ENCODE assay signal across 1 cellular context in the genomic region with DNA sequence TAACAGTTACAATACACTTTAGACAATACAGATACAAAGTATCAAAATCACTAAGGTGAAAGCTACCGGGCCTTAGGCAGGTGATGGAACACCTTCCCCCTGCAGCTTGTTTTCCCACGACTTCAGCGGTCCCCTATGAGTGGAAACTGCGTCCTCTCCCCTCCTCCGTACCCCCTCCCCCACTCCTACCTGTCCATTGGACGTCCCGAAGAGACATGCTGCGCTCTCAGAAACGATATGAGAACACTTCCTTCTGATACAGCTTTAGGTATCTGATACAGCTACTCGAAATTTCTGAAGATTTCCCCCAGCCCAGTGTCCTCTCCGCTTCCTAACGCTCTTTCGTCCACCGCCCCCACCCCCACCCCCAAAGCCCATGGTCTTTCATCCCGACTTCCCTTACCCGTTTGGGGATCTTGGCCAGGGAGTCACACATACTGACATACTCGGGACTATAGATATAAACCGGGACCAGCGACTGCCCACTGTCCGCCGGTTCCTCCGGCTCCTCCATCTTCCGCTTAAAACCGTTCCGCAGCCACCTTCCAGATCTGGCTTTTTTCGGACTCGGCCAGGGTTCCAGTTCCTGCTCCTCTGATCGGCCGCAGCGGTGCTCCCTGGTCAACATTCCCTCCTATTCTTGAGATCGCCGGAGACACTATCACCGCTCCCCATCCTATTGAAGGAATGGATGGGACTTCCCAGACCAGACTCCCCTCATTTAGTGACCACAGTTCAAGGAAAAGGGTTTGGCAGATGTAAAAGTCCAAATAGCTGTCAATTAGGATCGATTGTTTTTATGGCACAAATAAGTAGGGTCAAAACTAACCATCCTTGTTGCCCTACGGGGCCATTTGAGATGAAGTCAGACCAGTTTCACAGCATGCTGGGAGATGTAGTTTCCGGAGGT.
TF ChIP-seq lines count a peak whose summit lies in the region.

A gene (minus strand): TSS at position 596 of the 910 bp plus-strand sequence. CDS start 82 bp downstream, at position 514.

TF ChIP-seq in HepG2, 621 proteins besides CTCF, POLR2A, EP300 and RAD21 (continued from another document):
- TF ChIP-seq, protein P1, sequence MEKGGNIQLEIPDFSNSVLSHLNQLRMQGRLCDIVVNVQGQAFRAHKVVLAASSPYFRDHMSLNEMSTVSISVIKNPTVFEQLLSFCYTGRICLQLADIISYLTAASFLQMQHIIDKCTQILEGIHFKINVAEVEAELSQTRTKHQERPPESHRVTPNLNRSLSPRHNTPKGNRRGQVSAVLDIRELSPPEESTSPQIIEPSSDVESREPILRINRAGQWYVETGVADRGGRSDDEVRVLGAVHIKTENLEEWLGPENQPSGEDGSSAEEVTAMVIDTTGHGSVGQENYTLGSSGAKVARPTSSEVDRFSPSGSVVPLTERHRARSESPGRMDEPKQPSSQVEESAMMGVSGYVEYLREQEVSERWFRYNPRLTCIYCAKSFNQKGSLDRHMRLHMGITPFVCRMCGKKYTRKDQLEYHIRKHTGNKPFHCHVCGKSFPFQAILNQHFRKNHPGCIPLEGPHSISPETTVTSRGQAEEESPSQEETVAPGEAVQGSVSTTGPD (CRISPR knock-in tag; IDR thresholded peaks at IDR 0.05), result no peak
- no peak for TF ChIP-seq FIP1L1 (IDR thresholded peaks at IDR 0.05; ENCODE audit: borderline replicate concordance, insufficient read depth, low read depth, low read length)
- TF ChIP-seq MXD4 (CRISPR knock-in tag; IDR thresholded peaks at IDR 0.05), result no peak
- no peak for TF ChIP-seq ARHGAP35 (CRISPR knock-in tag; IDR thresholded peaks at IDR 0.05; ENCODE audit: borderline replicate concordance)
TF ChIP-seq in HepG2: peak in this region for 50.
